Comparison of ENCODE assay signal across 1 cellular context in the genomic region with DNA sequence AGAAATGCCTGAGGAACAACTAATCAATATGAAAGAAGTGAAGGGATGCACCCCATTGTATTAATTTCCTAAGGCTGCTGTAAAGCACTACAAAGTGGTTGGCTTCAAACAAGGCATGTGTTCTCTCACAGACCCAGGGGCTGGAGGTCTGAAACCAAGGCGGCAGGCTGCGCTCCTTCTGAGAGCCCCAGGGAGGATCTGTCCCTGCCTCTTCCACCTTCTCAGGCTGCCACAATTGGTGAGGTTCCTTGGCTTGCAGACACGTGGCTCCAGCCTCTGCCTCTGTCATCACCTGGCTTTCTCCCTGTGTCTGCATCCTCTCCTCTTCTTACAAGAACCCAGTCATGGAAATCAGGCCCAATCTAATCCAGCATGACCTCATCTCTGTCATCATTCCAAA.
TF ChIP-seq lines count a peak whose summit lies in the region.

No MANE protein-coding gene starts in this region.

TF ChIP-seq in SK-N-SH treated with all-trans-retinoic acid at 6 μM for 48 hours, 23 proteins besides CTCF, POLR2A, EP300 and RAD21:
- TF ChIP-seq, protein P1, sequence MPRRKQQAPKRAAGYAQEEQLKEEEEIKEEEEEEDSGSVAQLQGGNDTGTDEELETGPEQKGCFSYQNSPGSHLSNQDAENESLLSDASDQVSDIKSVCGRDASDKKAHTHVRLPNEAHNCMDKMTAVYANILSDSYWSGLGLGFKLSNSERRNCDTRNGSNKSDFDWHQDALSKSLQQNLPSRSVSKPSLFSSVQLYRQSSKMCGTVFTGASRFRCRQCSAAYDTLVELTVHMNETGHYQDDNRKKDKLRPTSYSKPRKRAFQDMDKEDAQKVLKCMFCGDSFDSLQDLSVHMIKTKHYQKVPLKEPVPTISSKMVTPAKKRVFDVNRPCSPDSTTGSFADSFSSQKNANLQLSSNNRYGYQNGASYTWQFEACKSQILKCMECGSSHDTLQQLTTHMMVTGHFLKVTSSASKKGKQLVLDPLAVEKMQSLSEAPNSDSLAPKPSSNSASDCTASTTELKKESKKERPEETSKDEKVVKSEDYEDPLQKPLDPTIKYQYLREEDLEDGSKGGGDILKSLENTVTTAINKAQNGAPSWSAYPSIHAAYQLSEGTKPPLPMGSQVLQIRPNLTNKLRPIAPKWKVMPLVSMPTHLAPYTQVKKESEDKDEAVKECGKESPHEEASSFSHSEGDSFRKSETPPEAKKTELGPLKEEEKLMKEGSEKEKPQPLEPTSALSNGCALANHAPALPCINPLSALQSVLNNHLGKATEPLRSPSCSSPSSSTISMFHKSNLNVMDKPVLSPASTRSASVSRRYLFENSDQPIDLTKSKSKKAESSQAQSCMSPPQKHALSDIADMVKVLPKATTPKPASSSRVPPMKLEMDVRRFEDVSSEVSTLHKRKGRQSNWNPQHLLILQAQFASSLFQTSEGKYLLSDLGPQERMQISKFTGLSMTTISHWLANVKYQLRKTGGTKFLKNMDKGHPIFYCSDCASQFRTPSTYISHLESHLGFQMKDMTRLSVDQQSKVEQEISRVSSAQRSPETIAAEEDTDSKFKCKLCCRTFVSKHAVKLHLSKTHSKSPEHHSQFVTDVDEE (CRISPR knock-in tag; IDR thresholded peaks at IDR 0.05) = no peak
- no peak for TF ChIP-seq GLIS3 (CRISPR knock-in tag; IDR thresholded peaks at IDR 0.05)
- TF ChIP-seq, protein P2, sequence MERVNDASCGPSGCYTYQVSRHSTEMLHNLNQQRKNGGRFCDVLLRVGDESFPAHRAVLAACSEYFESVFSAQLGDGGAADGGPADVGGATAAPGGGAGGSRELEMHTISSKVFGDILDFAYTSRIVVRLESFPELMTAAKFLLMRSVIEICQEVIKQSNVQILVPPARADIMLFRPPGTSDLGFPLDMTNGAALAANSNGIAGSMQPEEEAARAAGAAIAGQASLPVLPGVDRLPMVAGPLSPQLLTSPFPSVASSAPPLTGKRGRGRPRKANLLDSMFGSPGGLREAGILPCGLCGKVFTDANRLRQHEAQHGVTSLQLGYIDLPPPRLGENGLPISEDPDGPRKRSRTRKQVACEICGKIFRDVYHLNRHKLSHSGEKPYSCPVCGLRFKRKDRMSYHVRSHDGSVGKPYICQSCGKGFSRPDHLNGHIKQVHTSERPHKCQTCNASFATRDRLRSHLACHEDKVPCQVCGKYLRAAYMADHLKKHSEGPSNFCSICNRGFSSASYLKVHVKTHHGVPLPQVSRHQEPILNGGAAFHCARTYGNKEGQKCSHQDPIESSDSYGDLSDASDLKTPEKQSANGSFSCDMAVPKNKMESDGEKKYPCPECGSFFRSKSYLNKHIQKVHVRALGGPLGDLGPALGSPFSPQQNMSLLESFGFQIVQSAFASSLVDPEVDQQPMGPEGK (CRISPR knock-in tag; IDR thresholded peaks at IDR 0.05; ENCODE audit: borderline replicate concordance) = no peak
- no peak for TF ChIP-seq ISL1 (CRISPR knock-in tag; IDR thresholded peaks at IDR 0.05)
TF ChIP-seq in SK-N-SH treated with all-trans-retinoic acid at 6 μM for 48 hours: peak in this region for 0.
